ENCODE assay signal across 1 cellular context in the genomic region with DNA sequence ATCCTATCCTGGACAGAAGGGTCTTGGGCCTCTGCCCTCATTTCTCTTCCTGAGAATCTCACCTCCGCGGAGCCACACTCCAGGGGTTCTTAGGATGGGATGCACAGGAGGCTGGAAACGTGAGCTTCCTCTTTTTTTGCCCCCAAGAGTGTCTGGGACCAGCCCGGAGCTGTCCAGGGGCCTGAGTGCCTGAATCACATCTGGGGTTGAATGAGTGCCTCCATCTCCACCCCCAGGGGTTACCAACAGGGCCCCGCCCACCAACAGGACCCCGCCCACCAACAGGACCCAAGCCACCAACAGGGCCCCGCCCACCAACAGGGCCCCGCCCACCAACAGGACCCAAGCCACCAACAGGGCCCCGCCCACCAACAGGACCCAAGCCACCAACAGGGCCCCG. TPM values are rescaled to one million over a fixed set of nuclear protein-coding genes. Genes with fewer than 3 reads are reported as not detected.
"Had no signal": no experiment of that assay in that cellular context is flagged by ENCODE, and none has a peak within 500 bp of the region (broad histone marks: within the 10 kb centered on the region; RNA-seq: fewer than 3 reads in every experiment).

No MANE protein-coding gene starts in this region.

RNA-seq across cellular contexts. Expression of a gene that starts 48.8 kb away (rescaled TPM):
- polyA plus RNA-seq: naive thymus-derived CD4-positive, alpha-beta T cell had no signal
